ENCODE assay signal across 27 cellular contexts in the genomic region with DNA sequence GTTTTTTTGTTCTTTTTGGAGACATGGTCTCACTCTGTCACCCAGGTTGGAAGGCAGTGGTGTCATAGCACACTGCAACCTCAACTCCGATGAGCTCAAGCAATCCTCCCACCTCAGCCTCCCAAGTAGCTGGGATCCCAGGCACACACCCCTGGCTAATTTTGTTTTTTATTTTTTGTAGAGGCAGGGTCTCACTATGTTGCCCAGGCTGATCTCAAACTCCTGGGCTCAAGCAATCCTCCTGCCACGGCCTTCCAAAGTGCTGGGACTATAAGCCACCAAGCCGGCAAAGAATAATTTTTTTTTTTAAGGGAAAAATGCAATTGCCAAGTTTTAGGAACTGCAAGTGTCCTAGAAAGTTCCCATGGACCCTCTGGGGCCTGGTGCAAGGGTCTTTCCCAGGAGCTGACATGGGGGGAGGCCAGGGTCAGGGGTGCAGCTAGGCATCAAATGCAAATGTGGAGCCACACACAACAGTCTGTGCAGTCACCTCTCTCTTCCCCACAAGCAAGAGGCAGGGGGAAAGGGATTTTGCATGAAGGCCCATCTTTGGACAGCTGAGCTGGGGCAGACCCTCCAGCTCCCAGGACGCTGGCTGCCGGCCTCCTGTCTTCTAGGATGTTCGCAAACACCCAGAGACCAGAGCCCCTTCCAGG. TPM values are rescaled to one million over a fixed set of nuclear protein-coding genes. Genes with fewer than 3 reads are reported as not detected.
A peak's percentile ranks its signal among the peaks of the same experiment; 100 is the strongest.
DNase-seq lines count a peak whose midpoint lies in the region; ATAC-seq, FAIRE-seq and TF ChIP-seq lines count a peak whose summit lies in the region.
"Had no signal": no experiment of that assay in that cellular context is flagged by ENCODE, and none has a peak within 500 bp of the region (broad histone marks: within the 10 kb centered on the region; RNA-seq: fewer than 3 reads in every experiment).

No MANE protein-coding gene starts in this region.

- no peak for DNase-seq in left ventricle myocardium inferior
- DNase-seq in Right ventricle myocardium inferior (ENCODE audit: missing footprints), result no peak
- no peak for DNase-seq in IMR-90
- DNase-seq in kidney, result peak; percentile 40
- no peak for DNase-seq in upper lobe of right lung
- DNase-seq in activated effector memory CD4-positive, alpha-beta T cell treated with anti-CD3 and anti-CD28 coated beads, Interleukin-2, amount 50 U/mL, for 16 hours, result no peak
- no peak for DNase-seq in HuH-7.5 (ENCODE audit: low spot score)
- DNase-seq: activated CD4-positive, alpha-beta T cell treated with anti-CD3 and anti-CD28 coated beads, Interleukin-2, amount 50 U/mL, for 1 hour; CD8-positive, alpha-beta T cell; DMS 273 treated with DMSO at 0.1 percent for 48 hours; dorsolateral prefrontal cortex; head of caudate nucleus; HFFc6; kidney glomerular epithelial cell; NCI-H1048; NCI-H187 treated with DMSO at 0.1 percent for 48 hours; NCI-H226; NCI-H774; nucleus accumbens; T-helper 9 cell; upper lobe of left lung; WERI-Rb-1 had no signal

- no peak overlapping the region for H3K14ac ChIP-seq in IMR-90 (replicated peaks; ENCODE audit: low read depth, low read length)

- no peak overlapping the region for H2AK9ac ChIP-seq in IMR-90 (replicated peaks; ENCODE audit: low read depth, low read length, poor library complexity)

- no peak overlapping the region for H3K18ac ChIP-seq in IMR-90 (ENCODE audit: low read depth, low read length)

- peak overlapping the region in 1 of 2 experiments; percentile 40; a peak in 1 of 4 replicates for H4K8ac ChIP-seq in IMR-90 (ENCODE audit: low read depth in 2 of 2, low read length in 2 of 2)

- in situ Hi-C loops in IMR-90 (cut with MboI; ENCODE audit: low sequenced_read_pairs), result no loop called here

- POLR2A ChIA-PET in IMR-90 (lab: Charles Lee; ENCODE audit: unreplicated experiment), result interaction anchor here (0.5 kb wide), 1 partner anchor 300 kb away, joined by 11 read pairs; no protein-coding TSS in a partner anchor

- TF ChIP-seq POLR2A in IMR-90 (IDR thresholded peaks at IDR 0.05; ENCODE audit: low read depth, low read length), result no peak

- H2BK20ac ChIP-seq in IMR-90 (ENCODE audit: low read depth, low read length), result no peak overlapping the region

- peaks cover 7% of the 10 kb centered on the region; the same call in 1 of the 2 replicates for H3K9me1 ChIP-seq in IMR-90 (ENCODE audit: insufficient read depth, low read length)

- TF ChIP-seq CTCF in left ventricle myocardium inferior (IDR thresholded peaks at IDR 0.05; ENCODE audit: borderline replicate concordance) (no peak), IMR-90 (conservative IDR thresholded peaks at IDR 0.05; ENCODE audit: low read depth, low read length) (no peak), kidney (IDR thresholded peaks at IDR 0.05; ENCODE audit: borderline replicate concordance, extremely low read depth, insufficient read depth) (no peak), upper lobe of right lung (IDR thresholded peaks at IDR 0.05) (no peak)

- CTCF ChIA-PET in IMR-90 (lab: Yijun Ruan, JAX), result no interaction called here

- H3K27me3 ChIP-seq in left ventricle myocardium inferior (ENCODE audit: low read depth) (no peaks in the 10 kb centered on the region), IMR-90 (ENCODE audit: control insufficient read depth, insufficient read depth, low read length) (no peaks in the 10 kb centered on the region), upper lobe of right lung (peaks cover 1% of the 10 kb centered on the region)
- H3K27me3 ChIP-seq: ascending aorta, dorsolateral prefrontal cortex, upper lobe of left lung had no signal

- 54% methylated on average over 5 of the region's 6 CpGs; no CpG with 5 or more reads in 1 of the 2 experiments for WGBS in IMR-90 (ENCODE audit: extremely low coverage in 2 of 2, insufficient read length in 1 of 2), 2 experiments

- H3K23ac ChIP-seq in IMR-90 (ENCODE audit: low read depth, low read length), result no peak overlapping the region

- no TSS peak for BruUV-seq in IMR-90 (replicated peaks; lab: Mats Ljungman, UMichigan)

- no peak overlapping the region for H4K91ac ChIP-seq in IMR-90 (ENCODE audit: insufficient read depth, low read depth, low read length)

- H3K56ac ChIP-seq in IMR-90 (ENCODE audit: extremely low read depth, insufficient read depth, low read length), result no peak overlapping the region

- H4K5ac ChIP-seq in IMR-90 (ENCODE audit: low read depth, low read length), result no peak overlapping the region

- H3K36me3 ChIP-seq in left ventricle myocardium inferior (no peaks in the 10 kb centered on the region), IMR-90 (ENCODE audit: control insufficient read depth, insufficient read depth, low read length) (no peaks in the 10 kb centered on the region), kidney (ENCODE audit: control insufficient read depth in 1 of 2, insufficient read depth in 2 of 2, low read length in 2 of 2) (no peaks in the 10 kb centered on the region), upper lobe of right lung (no peaks in the 10 kb centered on the region)
- H3K36me3 ChIP-seq: ascending aorta, upper lobe of left lung, WERI-Rb-1 had no signal

- H2BK120ac ChIP-seq in IMR-90 (ENCODE audit: low read depth, low read length), result no peak overlapping the region

- H3K4me3 ChIP-seq in left ventricle myocardium inferior (no peak overlapping the region), IMR-90 (ENCODE audit: insufficient read depth, low read depth, low read length) (no peak overlapping the region), kidney (ENCODE audit: low read length in 2 of 2) (no peak overlapping the region), upper lobe of right lung (no peak overlapping the region)
- H3K4me3 ChIP-seq: ascending aorta, dorsolateral prefrontal cortex, GM23338, lung, skin epidermis, upper lobe of left lung had no signal

- H3K4me2 ChIP-seq in IMR-90 (ENCODE audit: low read depth, low read length), result no peak overlapping the region
- H3K4me2 ChIP-seq: GM23338 had no signal

- no peak overlapping the region for H2AK5ac ChIP-seq in IMR-90 (ENCODE audit: low read depth, low read length)

- no peaks in the 10 kb centered on the region for H4K20me1 ChIP-seq in IMR-90 (ENCODE audit: insufficient read depth, low read length)

- dilution Hi-C loops in IMR-90 (cut with HindIII; ENCODE audit: low sequenced_read_pairs, unreplicated experiment), result no loop called here

- H3K4me1 ChIP-seq in left ventricle myocardium inferior (peaks cover 31% of the 10 kb centered on the region), IMR-90 (ENCODE audit: control insufficient read depth, insufficient read depth, low read length) (peaks cover 14% of the 10 kb centered on the region), kidney (ENCODE audit: control insufficient read depth in 1 of 2, insufficient read depth in 1 of 2, low read depth in 1 of 2, low read length in 2 of 2) (peaks cover under 1% of the 10 kb centered on the region in 2 donors), upper lobe of right lung (peaks cover 10% of the 10 kb centered on the region)

- H3K9ac ChIP-seq in IMR-90 (ENCODE audit: low read depth, low read length) (no peak overlapping the region), kidney (ENCODE audit: low read length in 2 of 2) (no peak overlapping the region)

- ATAC-seq in Right ventricle myocardium inferior (no peak), IMR-90 (ENCODE audit: low read depth) (no peak), upper lobe of right lung (no peak), HG03469 (IDR thresholded peaks at IDR 0.05; ENCODE audit: unreplicated experiment) (no peak)
- ATAC-seq: CD8-positive, alpha-beta T cell; GM23338 had no signal

- no peak for FAIRE-seq in kidney (lab: Jason Lieb, UNC)

- no peak for TF ChIP-seq RAD21 in IMR-90 (IDR thresholded peaks at IDR 0.05; ENCODE audit: low read length)

- intact Hi-C loops in left ventricle myocardium inferior (cut with micrococcal nuclease), result no loop called here
- intact Hi-C loops in Right ventricle myocardium inferior (cut with DNase I), result no loop called here
- intact Hi-C loops in IMR-90 (cut with micrococcal nuclease), result no loop called here
- intact Hi-C loops in kidney (cut with DNase I), result no loop called here
- intact Hi-C loops in upper lobe of right lung (cut with DNase I), result no loop called here

- H3K4ac ChIP-seq in IMR-90 (ENCODE audit: low read depth, low read length), result peak overlapping the region; percentile 65; the same call in 1 of the 2 replicates

- peak overlapping the region; percentile 82 for H2AFZ ChIP-seq in IMR-90 (replicated peaks; ENCODE audit: low read length, poor library complexity)
- H2AFZ ChIP-seq: GM23338 had no signal

- H2BK5ac ChIP-seq in IMR-90 (ENCODE audit: low read depth, low read length, poor library complexity, severe bottlenecking), result no peak overlapping the region

- H2BK15ac ChIP-seq in IMR-90 (ENCODE audit: low read depth, low read length), result no peak overlapping the region; the same call in 2 of the 3 replicates

- no peaks in the 10 kb centered on the region for H3K9me3 ChIP-seq in left ventricle myocardium inferior (replicated peaks)
- no peaks in the 10 kb centered on the region for H3K9me3 ChIP-seq in IMR-90 (ENCODE audit: control insufficient read depth, insufficient read depth, low read length)
- H3K9me3 ChIP-seq in kidney (ENCODE audit: control insufficient read depth in 1 of 2, low read length in 2 of 2), result no peaks in the 10 kb centered on the region
- no peaks in the 10 kb centered on the region for H3K9me3 ChIP-seq in upper lobe of right lung
- H3K9me3 ChIP-seq: ascending aorta, upper lobe of left lung had no signal

- H3K79me1 ChIP-seq in IMR-90 (ENCODE audit: low read depth in 1 of 2, low read length in 2 of 2), result peaks cover under 1 to 7% of the 10 kb centered on the region in 2 experiments; a peak in 3 of 4 replicates

- peak overlapping the region; percentile 6 for H3K27ac ChIP-seq in left ventricle myocardium inferior (replicated peaks)
- no peak overlapping the region for H3K27ac ChIP-seq in IMR-90 (ENCODE audit: insufficient read depth, low read length)
- H3K27ac ChIP-seq in kidney (ENCODE audit: low read depth in 2 of 2, low read length in 2 of 2), result no peak overlapping the region
- peak overlapping the region; percentile 21 for H3K27ac ChIP-seq in upper lobe of right lung
- H3K27ac ChIP-seq: ascending aorta, skin epidermis, WERI-Rb-1 had no signal

RNA-seq across cellular contexts. Expression of gene BCAR1, which starts 20.1 kb away (rescaled TPM):
- total RNA-seq in left ventricle myocardium inferior (82.8 TPM), Right ventricle myocardium inferior (76.7 TPM), IMR-90 (2012; rRNA removed) (17.8 and 18.1 TPM in 2 replicates), kidney (123 TPM), upper lobe of right lung (61.7 TPM)
- polyA plus RNA-seq in IMR-90 (2012; rRNA removed) (99.4 and 127 TPM in 2 replicates), kidney (ENCODE audit: insufficient read depth, low read depth, low replicate concordance) (69.1 TPM)
- 84.8 and 140 TPM in 2 replicates for polyA plus RNA-seq in IMR-90 (2012; cell fraction: cytosol; rRNA removed)
- polyA plus RNA-seq in IMR-90 (2012; cell fraction: nucleus; rRNA removed; ENCODE audit: low replicate concordance), result 214 and 473 TPM in 2 replicates
- total RNA-seq: CD8-positive, alpha-beta T cell had no signal

RNA-seq across cellular contexts. Expression of gene CTRB1, which starts 52.8 kb away (rescaled TPM):
- total RNA-seq in left ventricle myocardium inferior, result not detected
- not detected for total RNA-seq in Right ventricle myocardium inferior
- total RNA-seq in IMR-90 (2012; rRNA removed), result not detected in 2 replicates
- not detected in 2 replicates for polyA plus RNA-seq in IMR-90 (2012; rRNA removed)
- not detected in 2 replicates for polyA plus RNA-seq in IMR-90 (2012; cell fraction: cytosol; rRNA removed)
- not detected in 2 replicates for polyA plus RNA-seq in IMR-90 (2012; cell fraction: nucleus; rRNA removed; ENCODE audit: low replicate concordance)
- total RNA-seq in kidney, result not detected
- not detected for polyA plus RNA-seq in kidney (ENCODE audit: insufficient read depth, low read depth, low replicate concordance)
- not detected for total RNA-seq in upper lobe of right lung
- total RNA-seq: ascending aorta; CD8-positive, alpha-beta T cell; GM23338; HFFc6 had no signal
- polyA plus RNA-seq: GM23338 had no signal

Comparison
In these comparisons a context has a peak if more than half of its experiments do, and no peak if none do; other contexts are left out.
1. H3K27ac ChIP-seq: peak in left ventricle myocardium inferior (single experiment) and upper lobe of right lung (single experiment); none in IMR-90 (single experiment) and kidney (0 of 2).